In genomic region chr13:20429682-20430081, GRCh38 we compare ENCODE assay signal across 20 cellular contexts.
"Had no signal": no experiment of that assay in that cellular context is flagged by ENCODE, and none has a peak within 500 bp of the region (broad histone marks: within the 10 kb centered on the region; RNA-seq: fewer than 3 reads in every experiment).

No MANE protein-coding gene starts in this region.

- H3K27ac ChIP-seq: ascending aorta, body of pancreas had no signal

- H3K9me3 ChIP-seq: ascending aorta, body of pancreas had no signal

- H3K4me3 ChIP-seq: ascending aorta, body of pancreas, K562 had no signal

- H3K4me1 ChIP-seq: ascending aorta, body of pancreas had no signal

- DNase-seq: activated CD4-positive, alpha-beta T cell treated with anti-CD3 and anti-CD28 coated beads for 4 hours; activated CD8-positive, alpha-beta memory T cell treated with anti-CD3 and anti-CD28 coated beads, Interleukin-2, amount 50 U/mL, for 4 hours; activated naive CD4-positive, alpha-beta T cell treated with anti-CD3 and anti-CD28 coated beads, Interleukin-2, amount 50 U/mL, for 16 hours; amniotic stem cell; body of pancreas; Karpas-422; MM.1S; NCI-H1105; NCI-H1436; NCI-H1694 treated with DMSO at 0.1 percent for 48 hours; NCI-H2029 treated with DMSO at 0.1 percent for 48 hours; NCI-H345; NCI-H510A; NCI-H526 treated with DMSO at 0.1 percent for 48 hours; NCI-H82; NK-92 treated with Interleukin-12 subunit alpha and Interleukin-12 subunit beta, amount 100 ng/mL, for 24 hours; OCI-M1; SHP77 treated with DMSO at 0.1 percent for 48 hours had no signal

- FAIRE-seq: K562 had no signal

- H3K27me3 ChIP-seq: ascending aorta, body of pancreas had no signal
